Comparison of ENCODE assay signal across 18 cellular contexts in the genomic region with DNA sequence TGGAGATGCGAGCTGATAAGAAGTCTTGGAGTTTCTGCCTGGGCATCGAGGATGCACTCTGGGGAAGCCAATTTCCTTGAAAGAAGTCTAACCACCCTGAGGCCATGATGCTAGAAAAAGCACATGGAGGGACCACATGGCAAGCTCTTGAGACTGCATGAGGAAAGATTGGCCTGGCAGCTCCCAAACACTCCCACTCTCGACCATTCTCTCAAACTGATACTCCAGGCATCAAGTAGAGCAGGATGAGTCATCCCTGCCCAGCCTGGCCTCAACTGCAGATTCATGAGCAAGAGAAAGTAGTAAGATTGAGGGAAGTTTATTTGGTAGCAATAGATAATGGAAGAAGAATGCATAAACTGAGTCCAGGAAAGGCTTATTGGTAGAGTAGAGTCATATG.
DNase-seq lines count a peak whose midpoint lies in the region; ATAC-seq and TF ChIP-seq lines count a peak whose summit lies in the region.
"Had no signal": no experiment of that assay in that cellular context is flagged by ENCODE, and none has a peak within 500 bp of the region (broad histone marks: within the 10 kb centered on the region; RNA-seq: fewer than 3 reads in every experiment).

No MANE protein-coding gene starts in this region.

- BruUV-seq in HCT116 (replicated peaks; lab: Mats Ljungman, UMichigan) = no TSS peak

- no peak overlapping the region for H3K4me3 Mint-ChIP-seq in stimulated activated naive CD8-positive, alpha-beta T cell treated with anti-CD3 and anti-CD28 coated beads, Interleukin-15, amount 100 ng/mL, for 72 hours
- H3K4me3 Mint-ChIP-seq: activated T-cell treated with anti-CD3 and anti-CD28 coated beads, Interleukin-2, amount 50 U/mL, for 72 hours; stimulated activated naive B cell treated with anti-CD40 and anti-IgM and Interleukin-4, amounts not matched to agents 10 μg/mL and 1 μg/mL and 100 μg/mL, for 72 hours had no signal

- CTCF ChIA-PET in HCT116 (lab: Charles Lee) = interaction anchor here (1.0 kb wide), 1 partner anchor 12 kb away, joined by 4 read pairs; no protein-coding TSS in a partner anchor

- H3K9me3 Mint-ChIP-seq in stimulated activated naive CD8-positive, alpha-beta T cell treated with anti-CD3 and anti-CD28 coated beads, Interleukin-15, amount 100 ng/mL, for 72 hours = no peaks in the 10 kb centered on the region

- no peaks in the 10 kb centered on the region for H3K4me1 Mint-ChIP-seq in stimulated activated naive CD8-positive, alpha-beta T cell treated with anti-CD3 and anti-CD28 coated beads, Interleukin-15, amount 100 ng/mL, for 72 hours
- H3K4me1 Mint-ChIP-seq: stimulated activated naive B cell treated with anti-CD40 and anti-IgM and Interleukin-4, amounts not matched to agents 10 μg/mL and 1 μg/mL and 100 μg/mL, for 72 hours had no signal

- DNase-seq in A172 (ENCODE audit: low spot score) (peak; percentile 65), HCT116 (ENCODE audit: low read depth, low spot score) (no peak), SJSA1 (ENCODE audit: low read depth in 1 of 2, low spot score in 2 of 2) (peak; percentile 49 to 53), fibroblast of mammary gland (ENCODE audit: low read depth) (peak; percentile 66), Right ventricle myocardium inferior (ENCODE audit: missing footprints) (no peak), NCI-H2171 treated with DMSO at 0.1 percent for 48 hours (lab: John Stamatoyannopoulos, UW) (no peak), heart left ventricle (no peak)
- no peak for DNase-seq in stimulated activated naive CD8-positive, alpha-beta T cell treated with anti-CD3 and anti-CD28 coated beads, Interleukin-15, amount 100 ng/mL, for 72 hours
- DNase-seq: ACHN; activated CD4-positive, alpha-beta T cell treated with anti-CD3 and anti-CD28 coated beads, Interleukin-2, amount 50 U/mL, for 48 hours; activated T-cell treated with anti-CD3 and anti-CD28 coated beads, Interleukin-2, amount 50 U/mL, for 72 hours; cerebellar nuclear complex; heart right ventricle; NCI-H510A; stimulated activated naive B cell treated with anti-CD40 and anti-IgM and Interleukin-4, amounts not matched to agents 10 μg/mL and 1 μg/mL and 100 μg/mL, for 72 hours; upper lobe of left lung had no signal

- H3K9ac ChIP-seq in HCT116 (ENCODE audit: low read length) = no peak overlapping the region

- H3K4me3 ChIP-seq in HCT116 (replicated peaks in 1 of 2; ENCODE audit: low read depth in 1 of 2, low read length in 2 of 2) = no peak overlapping the region
- no peak overlapping the region for H3K4me3 ChIP-seq in SJSA1
- no peak overlapping the region for H3K4me3 ChIP-seq in fibroblast of mammary gland (ENCODE audit: control insufficient read depth, low read depth, low read length)
- H3K4me3 ChIP-seq in heart left ventricle = no peak overlapping the region
- H3K4me3 ChIP-seq: heart right ventricle, K562, upper lobe of left lung had no signal

- TF ChIP-seq RAD21 in HCT116 (IDR thresholded peaks at IDR 0.05; ENCODE audit: low read depth) = no peak

- peak overlapping the region; percentile 13; the same call in 1 of the 2 replicates for H3K4me2 ChIP-seq in HCT116 (ENCODE audit: low read length)

- POLR2A ChIA-PET in HCT116 (lab: Charles Lee) = interaction anchor here (0.8 kb wide), 1 partner anchor 20 kb away, joined by 3 read pairs; no protein-coding TSS in a partner anchor

- H3K27me3 ChIP-seq in HCT116 (ENCODE audit: insufficient read depth, low read length) (no peaks in the 10 kb centered on the region), SJSA1 (replicated peaks) (no peaks in the 10 kb centered on the region), heart left ventricle (peaks cover 0 to under 1% (median 0%) of the 10 kb centered on the region in 9 donors)
- H3K27me3 ChIP-seq: neutrophil, upper lobe of left lung had no signal

- H3K9me3 ChIP-seq in HCT116 (ENCODE audit: control insufficient read depth in 1 of 2, insufficient read depth in 1 of 2, low read depth in 1 of 2, low read length in 2 of 2) (no peaks in the 10 kb centered on the region), SJSA1 (replicated peaks) (no peaks in the 10 kb centered on the region), heart left ventricle (no peaks in the 10 kb centered on the region)
- H3K9me3 ChIP-seq: heart right ventricle, neutrophil, upper lobe of left lung had no signal

- no peak overlapping the region for H2AFZ ChIP-seq in HCT116 (ENCODE audit: low read depth, low read length, poor library complexity, severe bottlenecking)

- no peaks in the 10 kb centered on the region for H3K79me2 ChIP-seq in HCT116 (ENCODE audit: insufficient read depth, low read length)

- H3K27ac Mint-ChIP-seq in stimulated activated naive CD8-positive, alpha-beta T cell treated with anti-CD3 and anti-CD28 coated beads, Interleukin-15, amount 100 ng/mL, for 72 hours = no peak overlapping the region
- H3K27ac Mint-ChIP-seq: activated T-cell treated with anti-CD3 and anti-CD28 coated beads, Interleukin-2, amount 50 U/mL, for 72 hours; stimulated activated naive B cell treated with anti-CD40 and anti-IgM and Interleukin-4, amounts not matched to agents 10 μg/mL and 1 μg/mL and 100 μg/mL, for 72 hours had no signal

- H3K4me1 ChIP-seq in HCT116 (ENCODE audit: control insufficient read depth in 1 of 2, insufficient read depth in 2 of 2, low read length in 2 of 2) (peaks cover 33 to 65% of the 10 kb centered on the region in 2 experiments), SJSA1 (replicated peaks) (peaks cover 43% of the 10 kb centered on the region), heart left ventricle (no peaks in the 10 kb centered on the region)
- H3K4me1 ChIP-seq: heart right ventricle, upper lobe of left lung had no signal

- H4K20me1 ChIP-seq in HCT116 (ENCODE audit: insufficient read depth) = no peaks in the 10 kb centered on the region

- peaks cover under 1% of the 10 kb centered on the region for H3K27me3 Mint-ChIP-seq in stimulated activated naive CD8-positive, alpha-beta T cell treated with anti-CD3 and anti-CD28 coated beads, Interleukin-15, amount 100 ng/mL, for 72 hours

- RAD21 ChIA-PET in HCT116 (lab: Charles Lee; ENCODE audit: low non-redundant PET in 1 of 2, low total read pairs in 2 of 2, uncharacterized antibody in 2 of 2, unreplicated experiment in 2 of 2) = no interaction called here

- no peak; the same call in 1 of the 2 replicates for ATAC-seq in HCT116
- ATAC-seq in Right ventricle myocardium inferior = no peak
- no peak for ATAC-seq in stimulated activated naive CD8-positive, alpha-beta T cell treated with anti-CD3 and anti-CD28 coated beads, Interleukin-15, amount 100 ng/mL, for 72 hours
- no peak for ATAC-seq in heart left ventricle
- ATAC-seq: activated T-cell treated with anti-CD3 and anti-CD28 coated beads, Interleukin-2, amount 50 U/mL, for 72 hours; heart right ventricle; K562; stimulated activated naive B cell treated with anti-CD40 and anti-IgM and Interleukin-4, amounts not matched to agents 10 μg/mL and 1 μg/mL and 100 μg/mL, for 72 hours had no signal

- intact Hi-C loops in HCT116 (cut with micrococcal nuclease) (no loop called here), Right ventricle myocardium inferior (cut with DNase I) (no loop called here), heart left ventricle (cut with DNase I) (no loop called here)

- H3K36me3 ChIP-seq in HCT116 (ENCODE audit: control insufficient read depth in 1 of 2, insufficient read depth in 2 of 2, low read length in 2 of 2) = no peaks in the 10 kb centered on the region
- H3K36me3 ChIP-seq in SJSA1 = peaks cover 7% of the 10 kb centered on the region; the same call in 1 of the 2 replicates
- H3K36me3 ChIP-seq in heart left ventricle = no peaks in the 10 kb centered on the region
- H3K36me3 ChIP-seq: heart right ventricle, neutrophil, upper lobe of left lung had no signal

- TF ChIP-seq POLR2A in HCT116 (IDR thresholded peaks at IDR 0.05; ENCODE audit: borderline replicate concordance, extremely low read depth, insufficient read depth, insufficient read length) (no peak), heart left ventricle (IDR thresholded peaks at IDR 0.05) (no peak)

- H3K27ac ChIP-seq in HCT116 (ENCODE audit: low read depth, low read length) (no peak overlapping the region), SJSA1 (peak overlapping the region; percentile 55), heart left ventricle (no peak overlapping the region)
- H3K27ac ChIP-seq: heart right ventricle, neutrophil, upper lobe of left lung had no signal

- WGBS in heart left ventricle, 4 donors = 67 to 74% (median 72%) methylated on average over 3 of the region's 3 CpGs

- H3K9me2 ChIP-seq in HCT116 (ENCODE audit: insufficient read depth) = no peaks in the 10 kb centered on the region

- TF ChIP-seq CTCF in HCT116 (IDR thresholded peaks at IDR 0.05 in 2 of 3, conservative IDR thresholded peaks at IDR 0.05 in 1 of 3; ENCODE audit: borderline replicate concordance in 1 of 3, insufficient read depth in 1 of 3, low read depth in 2 of 3, low read length in 2 of 3) (no peak), fibroblast of mammary gland (conservative IDR thresholded peaks at IDR 0.05; ENCODE audit: control insufficient read depth, insufficient read depth, low read depth, low read length) (no peak), heart left ventricle (IDR thresholded peaks at IDR 0.05) (no peak)

TF ChIP-seq in HCT116, 20 proteins besides CTCF, POLR2A, EP300 and RAD21:
- 0 out of 2 replicates have a peak, but pooled peaks have one; percentile 6 for TF ChIP-seq FOSL1 (IDR thresholded peaks at IDR 0.05; ENCODE audit: low read depth)
- no peak for TF ChIP-seq CEBPB (IDR thresholded peaks at IDR 0.05; ENCODE audit: low read depth)

Comparison
In these comparisons a context has a peak if more than half of its experiments do, and no peak if none do; other contexts are left out.
1. DNase-seq: peak in A172 (single experiment), SJSA1 (2 of 2) and fibroblast of mammary gland (single experiment); none in HCT116 (single experiment), Right ventricle myocardium inferior (single experiment), stimulated activated naive CD8-positive, alpha-beta T cell treated with anti-CD3 and anti-CD28 coated beads, Interleukin-15, amount 100 ng/mL, for 72 hours (0 of 2), NCI-H2171 treated with DMSO at 0.1 percent for 48 hours (single experiment) and heart left ventricle (0 of 5).